Comparison of ENCODE assay signal across 24 cellular contexts in the genomic region with DNA sequence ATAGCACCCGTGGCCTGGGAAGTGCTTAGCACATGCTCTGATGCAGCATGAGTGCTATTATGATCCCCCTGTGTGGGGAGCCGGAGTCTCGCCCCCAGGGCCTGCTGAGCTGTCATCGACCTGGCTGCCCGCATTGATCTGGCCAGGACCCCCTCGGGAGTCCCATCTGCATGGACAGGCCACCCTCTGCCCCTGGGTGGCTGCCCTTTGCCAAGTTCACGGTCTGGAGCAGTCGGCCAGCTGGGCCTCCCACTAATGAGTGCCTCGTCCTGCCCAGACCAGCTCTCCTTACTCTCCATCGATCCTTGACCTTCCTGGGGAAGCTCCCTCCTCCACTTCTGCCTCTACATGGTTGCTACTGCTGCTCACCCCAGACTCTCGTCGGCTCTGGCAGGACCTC.
"Had no signal": no experiment of that assay in that cellular context is flagged by ENCODE, and none has a peak within 500 bp of the region (broad histone marks: within the 10 kb centered on the region; RNA-seq: fewer than 3 reads in every experiment).

No MANE protein-coding gene starts in this region.

- H3K27ac Mint-ChIP-seq: nephron; neural progenitor cell; stimulated activated naive B cell treated with anti-CD40 and anti-IgM and Interleukin-4, amounts not matched to agents 10 μg/mL and 1 μg/mL and 100 μg/mL, for 72 hours; stimulated activated naive CD8-positive, alpha-beta T cell treated with anti-CD3 and anti-CD28 coated beads, Interleukin-15, Interleukin-2, amounts not matched to agents 100 ng/mL and 50 ng/mL, for 24 hours had no signal

- H3K36me3 Mint-ChIP-seq: naive thymus-derived CD4-positive, alpha-beta T cell; neural progenitor cell had no signal

- ATAC-seq: left lung; naive thymus-derived CD4-positive, alpha-beta T cell; pancreas; right lobe of liver; stimulated activated naive B cell treated with anti-CD40 and anti-IgM and Interleukin-4, amounts not matched to agents 10 μg/mL and 1 μg/mL and 100 μg/mL, for 72 hours had no signal

- H3K27me3 ChIP-seq: hepatocyte, neural progenitor cell, pancreas, right lobe of liver, upper lobe of left lung had no signal

- H3K4me3 Mint-ChIP-seq: naive thymus-derived CD4-positive, alpha-beta T cell; nephron; neural progenitor cell; stimulated activated naive B cell treated with anti-CD40 and anti-IgM and Interleukin-4, amounts not matched to agents 10 μg/mL and 1 μg/mL and 100 μg/mL, for 72 hours; stimulated activated naive CD8-positive, alpha-beta T cell treated with anti-CD3 and anti-CD28 coated beads, Interleukin-15, Interleukin-2, amounts not matched to agents 100 ng/mL and 50 ng/mL, for 24 hours had no signal

- H3K9me3 ChIP-seq: left lung, pancreas, right lobe of liver, thoracic aorta, tibial nerve, upper lobe of left lung had no signal

- H3K4me1 ChIP-seq: left lung, pancreas, right lobe of liver, tibial nerve, upper lobe of left lung had no signal

- H3K36me3 ChIP-seq: left lung, neural progenitor cell, pancreas, right lobe of liver, thoracic aorta, tibial nerve, upper lobe of left lung had no signal

- H3K4me3 ChIP-seq: dorsolateral prefrontal cortex, hepatocyte, left lung, neural progenitor cell, pancreas, right lobe of liver, thoracic aorta, tibial nerve, upper lobe of left lung had no signal

- H3K9me3 Mint-ChIP-seq: naive thymus-derived CD4-positive, alpha-beta T cell; nephron; neural progenitor cell; stimulated activated naive B cell treated with anti-CD40 and anti-IgM and Interleukin-4, amounts not matched to agents 10 μg/mL and 1 μg/mL and 100 μg/mL, for 72 hours; stimulated activated naive CD8-positive, alpha-beta T cell treated with anti-CD3 and anti-CD28 coated beads, Interleukin-15, Interleukin-2, amounts not matched to agents 100 ng/mL and 50 ng/mL, for 24 hours had no signal

- H3K27ac ChIP-seq: dorsolateral prefrontal cortex, hepatocyte, left lung, neural progenitor cell, pancreas, right lobe of liver, thoracic aorta, tibial nerve, upper lobe of left lung had no signal

- DNase-seq: dorsolateral prefrontal cortex; effector CD4-positive, alpha-beta T cell; head of caudate nucleus; kidney; left lung; mammary epithelial cell; mesendoderm; midbrain; naive thymus-derived CD4-positive, alpha-beta T cell; nucleus accumbens; pancreas; retina; right lobe of liver; small intestine; stimulated activated CD4-positive, alpha-beta T cell treated with anti-CD3 and anti-CD28 coated beads, Interleukin-15, amount 100 ng/mL, for 24 hours; stimulated activated CD4-positive, alpha-beta T cell treated with anti-CD3 and anti-CD28 coated beads, Interleukin-2, amount 100 ng/mL, for 48 hours; stimulated activated naive B cell treated with anti-CD40 and anti-IgM and Interleukin-4, amounts not matched to agents 10 μg/mL and 1 μg/mL and 100 μg/mL, for 72 hours; upper lobe of left lung had no signal
